In the genomic region with DNA sequence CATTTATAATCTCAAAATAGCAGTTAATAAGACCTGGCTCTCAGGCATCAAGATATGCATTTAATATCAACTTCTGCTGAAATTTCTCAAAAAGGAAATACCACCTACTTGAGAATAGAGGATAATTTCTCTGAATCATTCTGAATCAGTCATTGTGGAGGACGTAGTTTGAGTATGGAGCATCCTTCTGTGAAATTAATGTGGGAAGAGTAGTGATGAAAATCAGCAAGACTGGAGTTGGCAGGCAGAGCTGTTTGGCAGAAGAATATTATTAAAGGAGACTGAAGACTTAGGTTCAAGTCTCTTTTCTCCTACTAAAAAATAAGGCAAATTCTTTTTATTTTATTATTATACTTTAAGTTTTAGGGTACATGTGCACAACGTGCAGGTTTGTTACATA, we compare ENCODE assay signal across 36 cellular contexts.
"Had no signal": no experiment of that assay in that cellular context is flagged by ENCODE, and none has a peak within 500 bp of the region (broad histone marks: within the 10 kb centered on the region; RNA-seq: fewer than 3 reads in every experiment).

No MANE protein-coding gene starts in this region.

- H3K36me3 ChIP-seq: adrenal gland, brain microvascular endothelial cell, breast epithelium, WERI-Rb-1 had no signal

- H3K9me3 Mint-ChIP-seq: activated CD4-positive, alpha-beta T cell treated with anti-CD3 and anti-CD28 coated beads, Interleukin-2, amount 10 ng/mL, durations not matched to agents 7 days and 5 days; activated naive CD8-positive, alpha-beta T cell treated with anti-CD3 and anti-CD28 coated beads for 36 hours; WTC11 had no signal

- DNase-seq: activated CD4-positive, alpha-beta memory T cell treated with anti-CD3 and anti-CD28 coated beads for 36 hours; activated CD4-positive, alpha-beta T cell treated with anti-CD3 and anti-CD28 coated beads for 1 hour; activated CD4-positive, alpha-beta T cell treated with anti-CD3 and anti-CD28 coated beads for 36 hours; activated CD4-positive, alpha-beta T cell treated with anti-CD3 and anti-CD28 coated beads for 48 hours; activated CD4-positive, alpha-beta T cell treated with anti-CD3 and anti-CD28 coated beads, Interleukin-2, amount 10 ng/mL, durations not matched to agents 7 days and 5 days; activated CD4-positive, CD25-positive, alpha-beta regulatory T cell; activated CD8-positive, alpha-beta memory T cell treated with anti-CD3 and anti-CD28 coated beads, Interleukin-2, amount 50 U/mL, for 4 hours; activated CD8-positive, alpha-beta T cell treated with anti-CD3 and anti-CD28 coated beads for 36 hours; activated effector memory CD4-positive, alpha-beta T cell treated with anti-CD3 and anti-CD28 coated beads, Interleukin-2, amount 50 U/mL, for 16 hours; activated gamma-delta T cell treated with Interleukin-2 at 50 U/mL for 16 hours; activated naive CD4-positive, alpha-beta T cell; activated naive CD4-positive, alpha-beta T cell treated with anti-CD3 and anti-CD28 coated beads for 36 hours; activated naive CD4-positive, alpha-beta T cell treated with anti-CD3 and anti-CD28 coated beads, Interleukin-2, amount 50 U/mL, for 16 hours; activated naive CD8-positive, alpha-beta T cell treated with anti-CD3 and anti-CD28 coated beads for 36 hours; activated T-cell treated with anti-CD3 and anti-CD28 coated beads for 4 hours; activated T-cell treated with anti-CD3 and anti-CD28 coated beads, Interleukin-2, amount 50 U/mL, for 1 hour; activated T-cell treated with anti-CD3 and anti-CD28 coated beads, Interleukin-2, amount 50 U/mL, for 4 hours; activated T-cell treated with anti-CD3 and anti-CD28 coated beads, Interleukin-2, amount 50 U/mL, for 72 hours; adrenal gland; amniotic stem cell; aorta; body of pancreas; brain microvascular endothelial cell; central memory CD4-positive, alpha-beta T cell; T-helper 1 cell; T-helper 2 cell; T-helper 9 cell; WERI-Rb-1 had no signal

- H3K27ac ChIP-seq: adrenal gland, body of pancreas, brain microvascular endothelial cell, breast epithelium, WERI-Rb-1 had no signal

- H3K4me1 ChIP-seq: adrenal gland, body of pancreas, breast epithelium had no signal

- ATAC-seq: activated CD4-positive, alpha-beta T cell treated with anti-CD3 and anti-CD28 coated beads for 36 hours; activated CD4-positive, CD25-positive, alpha-beta regulatory T cell treated with anti-CD3 and anti-CD28 coated beads, Interleukin-2, amount 50 U/mL, for 24 hours; activated CD8-positive, alpha-beta T cell treated with anti-CD3 and anti-CD28 coated beads for 36 hours; activated naive CD4-positive, alpha-beta T cell treated with anti-CD3 and anti-CD28 coated beads, Interleukin-2, amount 50 U/mL, for 72 hours; activated T-cell treated with anti-CD3 and anti-CD28 coated beads, Interleukin-2, amount 50 U/mL, for 4 hours; activated T-cell treated with anti-CD3 and anti-CD28 coated beads, Interleukin-2, amount 50 U/mL, for 72 hours; activated T-helper 17 cell treated with anti-CD3 and anti-CD28 coated beads, Interleukin-2, amount 50 U/mL, for 72 hours; body of pancreas; WTC11 had no signal

- H3K27ac Mint-ChIP-seq: activated CD4-positive, alpha-beta memory T cell treated with anti-CD3 and anti-CD28 coated beads for 36 hours; activated CD4-positive, alpha-beta T cell treated with anti-CD3 and anti-CD28 coated beads for 36 hours; activated CD4-positive, alpha-beta T cell treated with anti-CD3 and anti-CD28 coated beads, Interleukin-2, amount 10 ng/mL, durations not matched to agents 7 days and 5 days; activated CD8-positive, alpha-beta T cell treated with anti-CD3 and anti-CD28 coated beads for 36 hours; activated naive CD4-positive, alpha-beta T cell treated with anti-CD3 and anti-CD28 coated beads for 36 hours; activated naive CD4-positive, alpha-beta T cell treated with anti-CD3 and anti-CD28 coated beads, Interleukin-2, amount 50 U/mL, for 72 hours; activated naive CD8-positive, alpha-beta T cell treated with anti-CD3 and anti-CD28 coated beads for 36 hours; activated T-cell treated with anti-CD3 and anti-CD28 coated beads, Interleukin-2, amount 50 U/mL, for 72 hours; activated T-helper 1 cell treated with anti-CD3 and anti-CD28 coated beads, Interleukin-12 subunit alpha, Interleukin-12 subunit beta, Interleukin-2, Interleukin-4 antibody, amounts not matched to agents 30 ng/mL and 10 ng/mL and 1 ng/mL, durations not matched to agents 14 hours and 24 hours and 36 hours; activated T-helper 17 cell treated with anti-CD3 and anti-CD28 coated beads, Interleukin-2, amount 50 U/mL, for 72 hours; T-helper 1 cell treated with Interleukin-12 subunit alpha and Interleukin-12 subunit beta and Interleukin-4 antibody, amounts not matched to agents 30 μg/mL and 1 μg/mL, for 36 hours; T-helper 2 cell treated with Interferon-gamma antibody and Interleukin-4, amounts not matched to agents 5 μg/mL and 100 μg/mL, for 36 hours; WTC11 had no signal

- H3K27me3 ChIP-seq: adrenal gland, body of pancreas, brain microvascular endothelial cell, breast epithelium had no signal

- H3K4me3 Mint-ChIP-seq: activated CD4-positive, alpha-beta memory T cell treated with anti-CD3 and anti-CD28 coated beads for 36 hours; activated CD4-positive, alpha-beta T cell treated with anti-CD3 and anti-CD28 coated beads for 36 hours; activated CD4-positive, alpha-beta T cell treated with anti-CD3 and anti-CD28 coated beads, Interleukin-2, amount 10 ng/mL, durations not matched to agents 7 days and 5 days; activated CD8-positive, alpha-beta T cell treated with anti-CD3 and anti-CD28 coated beads for 36 hours; activated naive CD4-positive, alpha-beta T cell treated with anti-CD3 and anti-CD28 coated beads for 36 hours; activated naive CD8-positive, alpha-beta T cell treated with anti-CD3 and anti-CD28 coated beads for 36 hours; activated T-cell treated with anti-CD3 and anti-CD28 coated beads, Interleukin-2, amount 50 U/mL, for 4 hours; activated T-cell treated with anti-CD3 and anti-CD28 coated beads, Interleukin-2, amount 50 U/mL, for 72 hours; activated T-helper 1 cell treated with anti-CD3 and anti-CD28 coated beads, Interleukin-12 subunit alpha, Interleukin-12 subunit beta, Interleukin-2, Interleukin-4 antibody, amounts not matched to agents 30 ng/mL and 10 ng/mL and 1 ng/mL, durations not matched to agents 14 hours and 24 hours and 36 hours; activated T-helper 17 cell treated with anti-CD3 and anti-CD28 coated beads, Interleukin-2, amount 50 U/mL, for 72 hours; T-helper 1 cell treated with Interleukin-12 subunit alpha and Interleukin-12 subunit beta and Interleukin-4 antibody, amounts not matched to agents 30 μg/mL and 1 μg/mL, for 36 hours; T-helper 2 cell treated with Interferon-gamma antibody and Interleukin-4, amounts not matched to agents 5 μg/mL and 100 μg/mL, for 36 hours; WTC11 had no signal

- H3K27me3 Mint-ChIP-seq: activated CD4-positive, alpha-beta memory T cell treated with anti-CD3 and anti-CD28 coated beads for 36 hours; activated CD4-positive, alpha-beta T cell treated with anti-CD3 and anti-CD28 coated beads for 36 hours; activated CD4-positive, alpha-beta T cell treated with anti-CD3 and anti-CD28 coated beads, Interleukin-2, amount 10 ng/mL, durations not matched to agents 7 days and 5 days; activated CD8-positive, alpha-beta T cell treated with anti-CD3 and anti-CD28 coated beads for 36 hours; activated naive CD8-positive, alpha-beta T cell treated with anti-CD3 and anti-CD28 coated beads for 36 hours; activated T-helper 17 cell treated with anti-CD3 and anti-CD28 coated beads, Interleukin-2, amount 50 U/mL, for 72 hours had no signal

- H3K4me3 ChIP-seq: adrenal gland, body of pancreas, breast epithelium had no signal

- H3K4me1 Mint-ChIP-seq: activated CD4-positive, alpha-beta T cell treated with anti-CD3 and anti-CD28 coated beads for 36 hours; activated CD4-positive, alpha-beta T cell treated with anti-CD3 and anti-CD28 coated beads, Interleukin-2, amount 10 ng/mL, durations not matched to agents 7 days and 5 days; activated naive CD8-positive, alpha-beta T cell treated with anti-CD3 and anti-CD28 coated beads for 36 hours; activated T-helper 17 cell treated with anti-CD3 and anti-CD28 coated beads, Interleukin-2, amount 50 U/mL, for 72 hours had no signal

- H3K36me3 Mint-ChIP-seq: activated CD4-positive, alpha-beta memory T cell treated with anti-CD3 and anti-CD28 coated beads for 36 hours; activated naive CD8-positive, alpha-beta T cell treated with anti-CD3 and anti-CD28 coated beads for 36 hours; WTC11 had no signal

- H3K9me3 ChIP-seq: adrenal gland, body of pancreas, breast epithelium had no signal
